In the genomic region with DNA sequence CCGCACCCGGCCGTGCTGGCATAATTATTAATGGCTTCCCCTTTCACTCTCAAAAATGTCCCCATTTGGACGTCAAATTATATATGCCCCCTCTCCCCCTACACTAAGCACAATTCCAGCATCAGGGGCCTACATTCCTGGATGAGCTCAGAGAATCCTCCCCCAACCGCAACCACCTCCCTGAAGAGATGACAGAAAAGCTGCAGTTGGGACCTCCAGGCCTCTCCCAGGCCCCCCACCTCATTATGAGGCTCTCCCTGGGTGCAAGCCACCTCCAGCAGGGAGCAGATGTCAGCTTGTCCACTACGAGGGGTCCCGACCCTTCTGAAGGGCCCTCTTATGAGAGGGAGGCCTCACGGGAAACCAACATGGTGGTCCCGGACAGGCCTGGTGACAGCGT, we compare ENCODE assay signal across 20 cellular contexts. TPM values are rescaled to one million over a fixed set of nuclear protein-coding genes. Genes with fewer than 3 reads are reported as not detected.
DNase-seq lines count a peak whose midpoint lies in the region; ATAC-seq and TF ChIP-seq lines count a peak whose summit lies in the region.
"Had no signal": no experiment of that assay in that cellular context is flagged by ENCODE, and none has a peak within 500 bp of the region (broad histone marks: within the 10 kb centered on the region; RNA-seq: fewer than 3 reads in every experiment).

No MANE protein-coding gene starts in this region.

- H3K9ac ChIP-seq in mesenchymal stem cell (ENCODE audit: low read length), result no peak overlapping the region
- H3K9ac ChIP-seq: KMS-11, SK-N-SH had no signal

- ATAC-seq in T-helper 17 cell, result no peak
- ATAC-seq in left lobe of liver, result no peak
- ATAC-seq in HG03097 (IDR thresholded peaks at IDR 0.05; ENCODE audit: low FRiP score, unreplicated experiment), result no peak

- H2BK120ac ChIP-seq in mesenchymal stem cell (ENCODE audit: low read depth, low read length), result no peak overlapping the region

- no peaks in the 10 kb centered on the region for H3K27me3 Mint-ChIP-seq in T-helper 17 cell
- H3K27me3 Mint-ChIP-seq: CD4-positive, alpha-beta memory T cell had no signal

- no peaks in the 10 kb centered on the region for H3K4me1 ChIP-seq in HEK293 (ENCODE audit: control insufficient read depth, insufficient read depth, low read length)
- H3K4me1 ChIP-seq in mesenchymal stem cell (ENCODE audit: control insufficient read depth, insufficient read depth, low read depth, low read length), result peaks cover 19% of the 10 kb centered on the region
- peaks cover 0 to 12% (median 7%) of the 10 kb centered on the region in 4 donors for H3K4me1 ChIP-seq in tibial artery

- H3K27ac ChIP-seq in HEK293 (ENCODE audit: extremely low read depth, low read depth, low read length) (no peak overlapping the region), mesenchymal stem cell (ENCODE audit: low read length, poor library complexity, severe bottlenecking) (no peak overlapping the region), tibial artery (peak overlapping the region; percentile 13 to 44)
- H3K27ac ChIP-seq: KMS-11 had no signal

- H3K4me3 ChIP-seq in HEK293 (ENCODE audit: low read depth, low read length), result no peak overlapping the region
- H3K4me3 ChIP-seq in mesenchymal stem cell (ENCODE audit: insufficient read depth in 1 of 2, low read depth in 1 of 2, low read length in 2 of 2), result no peak overlapping the region
- no peak overlapping the region for H3K4me3 ChIP-seq in tibial artery
- H3K4me3 ChIP-seq: GM12878, GM23338 had no signal

- peaks cover 2% of the 10 kb centered on the region for H3K36me3 Mint-ChIP-seq in T-helper 17 cell (ENCODE audit: low read depth)

- POLR2A ChIA-PET in HEK293 (lab: Yijun Ruan, JAX), result no interaction called here

- H3K14ac ChIP-seq in mesenchymal stem cell (ENCODE audit: low read length in 2 of 2), result no peak overlapping the region

- no peak overlapping the region for H2BK15ac ChIP-seq in mesenchymal stem cell (ENCODE audit: low read depth, poor library complexity, severe bottlenecking)

- no peak overlapping the region for H4K91ac ChIP-seq in mesenchymal stem cell (ENCODE audit: low read length)

- H3K9me3 ChIP-seq in HEK293 (ENCODE audit: control insufficient read depth, insufficient read depth, low read depth, low read length), result no peaks in the 10 kb centered on the region
- H3K9me3 ChIP-seq in T-helper 17 cell (ENCODE audit: control insufficient read depth, low read length, poor library complexity, severe bottlenecking), result no peaks in the 10 kb centered on the region
- no peaks in the 10 kb centered on the region for H3K9me3 ChIP-seq in mesenchymal stem cell (ENCODE audit: control insufficient read depth, low read length)
- H3K9me3 ChIP-seq in tibial artery, result no peaks in the 10 kb centered on the region
- H3K9me3 ChIP-seq: SK-N-SH had no signal

- DNase-seq in T-helper 17 cell (no peak), mesenchymal stem cell (no peak), tibial artery (no peak), left lobe of liver (ENCODE audit: low spot score) (no peak)
- DNase-seq in activated CD8-positive, alpha-beta memory T cell treated with anti-CD3 and anti-CD28 coated beads for 24 hours, result no peak
- DNase-seq: CD4-positive, alpha-beta memory T cell; DND-41; HCEC 1CT; NCI-H1092 treated with DMSO at 0.1 percent for 48 hours; NCI-H146; NCI-H2227 treated with DMSO at 0.1 percent for 48 hours; NCI-H510A treated with DMSO at 0.1 percent for 48 hours; NCI-H748 treated with DMSO at 0.1 percent for 48 hours; SIG-M5; SK-N-SH had no signal

- no peak overlapping the region for H2AFZ ChIP-seq in mesenchymal stem cell (ENCODE audit: low read depth, low read length)
- H2AFZ ChIP-seq: GM23338 had no signal

- no peak overlapping the region for H4K8ac ChIP-seq in mesenchymal stem cell (ENCODE audit: low read length)

- no peaks in the 10 kb centered on the region for H3K79me1 ChIP-seq in mesenchymal stem cell (replicated peaks; ENCODE audit: low read length, poor library complexity, severe bottlenecking)

- H3K27ac Mint-ChIP-seq in T-helper 17 cell, result peak overlapping the region; percentile 2
- H3K27ac Mint-ChIP-seq: CD4-positive, alpha-beta memory T cell; GM23338 had no signal

- H2AK5ac ChIP-seq in mesenchymal stem cell (ENCODE audit: low read length, severe bottlenecking), result peak overlapping the region; percentile 57

- H3K18ac ChIP-seq in mesenchymal stem cell (ENCODE audit: low read depth in 1 of 2, low read length in 2 of 2), result no peak overlapping the region

- no peak overlapping the region for H3K4me3 Mint-ChIP-seq in T-helper 17 cell
- H3K4me3 Mint-ChIP-seq: CD4-positive, alpha-beta memory T cell; GM23338 had no signal

- H3K27me3 ChIP-seq in mesenchymal stem cell (ENCODE audit: control insufficient read depth in 1 of 2, insufficient read depth in 1 of 2, low read length in 2 of 2) (no peaks in the 10 kb centered on the region), tibial artery (no peaks in the 10 kb centered on the region)

- no peak overlapping the region for H3K4ac ChIP-seq in mesenchymal stem cell (ENCODE audit: low read depth in 1 of 2, low read length in 2 of 2)

- peaks cover 0 to 64% of the 10 kb centered on the region in 2 experiments; a peak in 2 of 3 replicates for H3K36me3 ChIP-seq in HEK293 (ENCODE audit: control insufficient read depth in 2 of 2, insufficient read depth in 1 of 2, low read length in 2 of 2)
- H3K36me3 ChIP-seq in mesenchymal stem cell (ENCODE audit: control insufficient read depth in 1 of 2, insufficient read depth in 2 of 2, low read depth in 1 of 2, low read length in 2 of 2), result peaks cover 27 to 50% of the 10 kb centered on the region in 2 experiments
- H3K36me3 ChIP-seq in tibial artery, result peaks cover 11 to 64% (median 29%) of the 10 kb centered on the region in 3 donors

- peaks cover 3% of the 10 kb centered on the region for H3K4me1 Mint-ChIP-seq in T-helper 17 cell
- H3K4me1 Mint-ChIP-seq: CD4-positive, alpha-beta memory T cell; GM23338 had no signal

- CTCF ChIA-PET in HEK293 (lab: Yijun Ruan, JAX), result interaction anchor here (0.6 to 4.4 kb wide), 20 partner anchors 12 to 208 kb away, joined by 3 to 68 read pairs (median 8); a partner anchor contains a TSS

- H3K23ac ChIP-seq in mesenchymal stem cell (ENCODE audit: low read length in 2 of 2), result no peak overlapping the region

- no peak overlapping the region for H3K4me2 ChIP-seq in mesenchymal stem cell (ENCODE audit: low read length, poor library complexity, severe bottlenecking)
- H3K4me2 ChIP-seq: GM23338, KMS-11, SK-N-SH had no signal

- WGBS in mesenchymal stem cell, result 90% methylated on average over 10 of the region's 10 CpGs

- TF ChIP-seq CTCF in HEK293 (tag by site-specific recombination; IDR thresholded peaks at IDR 0.05) (no peak), tibial artery (IDR thresholded peaks at IDR 0.05) (no peak)

- no peak overlapping the region for H2BK5ac ChIP-seq in mesenchymal stem cell (ENCODE audit: low read depth, low read length, poor library complexity, severe bottlenecking)

- intact Hi-C loops in tibial artery (cut with DNase I; ENCODE audit: low total_unique reads), result loop anchor here (5.0 kb wide), 1 partner anchor 143 kb away; no protein-coding TSS in a partner anchor

- H2BK12ac ChIP-seq in mesenchymal stem cell (ENCODE audit: low read length in 2 of 2), result no peak overlapping the region

TF ChIP-seq in HEK293, 187 proteins besides CTCF, POLR2A, EP300 and RAD21:
- TF ChIP-seq ZNF311 (tag by site-specific recombination; IDR thresholded peaks at IDR 0.05; ENCODE audit: borderline replicate concordance), result no peak
- no peak for TF ChIP-seq ZNF660 (tag by site-specific recombination; IDR thresholded peaks at IDR 0.05)
- TF ChIP-seq GLIS1 (tag by site-specific recombination; IDR thresholded peaks at IDR 0.05), result peak; percentile 68
- TF ChIP-seq, protein P1, sequence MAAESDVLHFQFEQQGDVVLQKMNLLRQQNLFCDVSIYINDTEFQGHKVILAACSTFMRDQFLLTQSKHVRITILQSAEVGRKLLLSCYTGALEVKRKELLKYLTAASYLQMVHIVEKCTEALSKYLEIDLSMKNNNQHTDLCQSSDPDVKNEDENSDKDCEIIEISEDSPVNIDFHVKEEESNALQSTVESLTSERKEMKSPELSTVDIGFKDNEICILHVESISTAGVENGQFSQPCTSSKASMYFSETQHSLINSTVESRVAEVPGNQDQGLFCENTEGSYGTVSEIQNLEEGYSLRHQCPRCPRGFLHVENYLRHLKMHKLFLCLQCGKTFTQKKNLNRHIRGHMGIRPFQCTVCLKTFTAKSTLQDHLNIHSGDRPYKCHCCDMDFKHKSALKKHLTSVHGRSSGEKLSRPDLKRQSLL (tag by site-specific recombination; IDR thresholded peaks at IDR 0.05), result no peak
- no peak for TF ChIP-seq ZNF391 (tag by site-specific recombination; IDR thresholded peaks at IDR 0.05; ENCODE audit: borderline replicate concordance, low read depth)

RNA-seq across cellular contexts. Expression of a gene that starts 18.5 kb away (rescaled TPM):
- 10 to 100 TPM; 37.0 to 42.9 TPM for total RNA-seq in T-helper 17 cell
- polyA plus RNA-seq in mesenchymal stem cell (2013, experiment 1 of 2), result 20.3 TPM
- 19.5 TPM for polyA plus RNA-seq in mesenchymal stem cell (2013, experiment 2 of 2)
- 11.5 TPM for total RNA-seq in left lobe of liver

RNA-seq across cellular contexts. Expression of a gene that starts 28.3 kb away (rescaled TPM):
- total RNA-seq in T-helper 17 cell, result 1 to 10 TPM; 5.8 to 5.9 TPM
- polyA plus RNA-seq in mesenchymal stem cell (2013, experiment 1 of 2), result 3.0 TPM
- polyA plus RNA-seq in mesenchymal stem cell (2013, experiment 2 of 2), result 2.6 TPM
- 0.35 TPM for total RNA-seq in left lobe of liver

RNA-seq across cellular contexts. Expression of a gene that starts 51.7 kb away (rescaled TPM):
- 10 to 100 TPM in 1 of 2 donors, 1 to 10 TPM in 1; 4.2 to 15.0 TPM for total RNA-seq in T-helper 17 cell
- 0.47 TPM for polyA plus RNA-seq in mesenchymal stem cell (2013, experiment 1 of 2)
- polyA plus RNA-seq in mesenchymal stem cell (2013, experiment 2 of 2), result 0.49 TPM
- 0.13 TPM for total RNA-seq in left lobe of liver
- total RNA-seq: CD4-positive, alpha-beta memory T cell had no signal
- polyA plus RNA-seq: CD4-positive, alpha-beta memory T cell; SK-N-SH had no signal

Comparison
In these comparisons a context has a peak if more than half of its experiments do, and no peak if none do; other contexts are left out.
1. H3K27ac ChIP-seq: peak in tibial artery (2 of 2); none in HEK293 (single experiment) and mesenchymal stem cell (single experiment).